9 cellular contexts compared by ENCODE assay signal in genomic region chr11:102318469-102318868, GRCh38. TPM values are rescaled to one million over a fixed set of nuclear protein-coding genes. Genes with fewer than 3 reads are reported as not detected.
DNase-seq lines count a peak whose midpoint lies in the region; ATAC-seq, FAIRE-seq and TF ChIP-seq lines count a peak whose summit lies in the region.
"Had no signal": no experiment of that assay in that cellular context is flagged by ENCODE, and none has a peak within 500 bp of the region (broad histone marks: within the 10 kb centered on the region; RNA-seq: fewer than 3 reads in every experiment).

No MANE protein-coding gene starts in this region.

- DNase-seq in MM.1S (peak; percentile 61), HTR-8/SVneo (ENCODE audit: insufficient read length, low spot score) (no peak), A673 (ENCODE audit: low spot score) (no peak), SW480 (ENCODE audit: low spot score) (no peak), NCI-H69 (lab: John Stamatoyannopoulos, UW) (no peak)
- peak; percentile 84 for DNase-seq in activated effector memory CD4-positive, alpha-beta T cell treated with anti-CD3 and anti-CD28 coated beads, Interleukin-2, amount 50 U/mL, for 16 hours
- DNase-seq in natural killer cell treated with Interleukin-12 subunit alpha and Interleukin-12 subunit beta and Interleukin-15 and Interleukin-18, amount 100 ng/mL, for 72 hours (ENCODE audit: low spot score) = no peak

- H3K4me2 ChIP-seq in MM.1S (ENCODE audit: low read depth, low read length) = peak overlapping the region; percentile 94

- no peaks in the 10 kb centered on the region for H3K9me2 ChIP-seq in MM.1S (replicated peaks; ENCODE audit: insufficient read depth, low read length)

- no peak overlapping the region for H2AFZ ChIP-seq in MM.1S (ENCODE audit: low read length)

- peak; percentile 9 to 25 for ATAC-seq in natural killer cell treated with Interleukin-12 subunit alpha and Interleukin-12 subunit beta and Interleukin-15 and Interleukin-18, amount 100 ng/mL, for 72 hours

- H3K27me3 Mint-ChIP-seq in natural killer cell treated with Interleukin-12 subunit alpha and Interleukin-12 subunit beta and Interleukin-15 and Interleukin-18, amount 100 ng/mL, for 72 hours = no peaks in the 10 kb centered on the region

- POLR2A ChIA-PET in A673 (lab: Charles Lee; ENCODE audit: low non-redundant PET) = no interaction called here

- no peaks in the 10 kb centered on the region for H3K27me3 ChIP-seq in MM.1S (replicated peaks; ENCODE audit: insufficient read depth, low read length)
- no peaks in the 10 kb centered on the region for H3K27me3 ChIP-seq in A673 (replicated peaks; ENCODE audit: insufficient read depth, low read depth, low read length, poor library complexity)

- H3K9me3 Mint-ChIP-seq in natural killer cell treated with Interleukin-12 subunit alpha and Interleukin-12 subunit beta and Interleukin-15 and Interleukin-18, amount 100 ng/mL, for 72 hours = peaks cover 3% of the 10 kb centered on the region

- CTCF ChIA-PET in A673 (lab: Charles Lee) = no interaction called here

- no TSS peak for BruUV-seq in A673 (replicated peaks; lab: Mats Ljungman, UMichigan)

- intact Hi-C loops in A673 (cut with micrococcal nuclease; ENCODE audit: unreplicated experiment) = no loop called here

- H3K4me1 Mint-ChIP-seq in natural killer cell treated with Interleukin-12 subunit alpha and Interleukin-12 subunit beta and Interleukin-15 and Interleukin-18, amount 100 ng/mL, for 72 hours (ENCODE audit: low read depth in 2 of 2) = peaks cover 54 to 67% of the 10 kb centered on the region in 2 donors

- H3K4me3 Mint-ChIP-seq in natural killer cell treated with Interleukin-12 subunit alpha and Interleukin-12 subunit beta and Interleukin-15 and Interleukin-18, amount 100 ng/mL, for 72 hours = peak overlapping the region; percentile 96

- no peak for FAIRE-seq in HTR-8/SVneo (lab: Jason Lieb, UNC)
- FAIRE-seq: islet of Langerhans had no signal

- H3K79me2 ChIP-seq in MM.1S (ENCODE audit: low read length) = peaks cover 58% of the 10 kb centered on the region

- peak overlapping the region; percentile 92 for H3K9ac ChIP-seq in MM.1S (ENCODE audit: low read length)

- H3K27ac Mint-ChIP-seq in natural killer cell treated with Interleukin-12 subunit alpha and Interleukin-12 subunit beta and Interleukin-15 and Interleukin-18, amount 100 ng/mL, for 72 hours = peak overlapping the region; percentile 86 to 93

- peak overlapping the region; percentile 86 for H3K4me3 ChIP-seq in GM12875 (ENCODE audit: low read depth, low read length)
- peak overlapping the region; percentile 78 for H3K4me3 ChIP-seq in MM.1S (ENCODE audit: low read length)
- H3K4me3 ChIP-seq in A673 (ENCODE audit: low read depth, low read length, poor library complexity, severe bottlenecking) = no peak overlapping the region

- H3K36me3 Mint-ChIP-seq in natural killer cell treated with Interleukin-12 subunit alpha and Interleukin-12 subunit beta and Interleukin-15 and Interleukin-18, amount 100 ng/mL, for 72 hours = peaks cover 32% of the 10 kb centered on the region

- peak overlapping the region; percentile 95 for H3K27ac ChIP-seq in MM.1S (ENCODE audit: low read length)
- no peak overlapping the region for H3K27ac ChIP-seq in A673 (ENCODE audit: low read depth, low read length, poor library complexity, severe bottlenecking)

- H3K4me1 ChIP-seq in MM.1S (ENCODE audit: low read length) = peaks cover 56% of the 10 kb centered on the region
- H3K4me1 ChIP-seq in A673 (ENCODE audit: insufficient read depth, low read length, poor library complexity, severe bottlenecking) = peaks cover 11% of the 10 kb centered on the region

- H3K36me3 ChIP-seq in MM.1S (replicated peaks; ENCODE audit: insufficient read depth, low read length) (no peaks in the 10 kb centered on the region; the same call in 1 of the 2 replicates), A673 (ENCODE audit: insufficient read depth, low read length, poor library complexity, severe bottlenecking) (no peaks in the 10 kb centered on the region)

- TF ChIP-seq CTCF in GM12875 (IDR thresholded peaks at IDR 0.05; ENCODE audit: borderline replicate concordance, insufficient read depth, low read depth, low read length) = no peak
- TF ChIP-seq CTCF in MM.1S (IDR thresholded peaks at IDR 0.05; ENCODE audit: low read length) = peak; percentile 36
- TF ChIP-seq CTCF in A673 (conservative IDR thresholded peaks at IDR 0.05; ENCODE audit: low read depth, low read length) = no peak

- peaks cover 28% of the 10 kb centered on the region for H3F3A ChIP-seq in MM.1S (ENCODE audit: insufficient read depth, low read length)

- no peaks in the 10 kb centered on the region for H3K9me3 ChIP-seq in MM.1S (replicated peaks; ENCODE audit: insufficient read depth, low read length)
- no peaks in the 10 kb centered on the region for H3K9me3 ChIP-seq in A673 (ENCODE audit: low read depth, low read length, poor library complexity, severe bottlenecking)

- no peaks in the 10 kb centered on the region for H4K20me1 ChIP-seq in MM.1S (ENCODE audit: insufficient read depth, low read length)

RNA-seq across cellular contexts. Expression of gene BIRC3, which starts 1.2 kb away (rescaled TPM):
- 10 to 100 TPM; 62.3 to 75.6 TPM for total RNA-seq in natural killer cell treated with Interleukin-12 subunit alpha and Interleukin-12 subunit beta and Interleukin-15 and Interleukin-18, amount 100 ng/mL, for 72 hours
- 2.5 and 2.8 TPM in 2 replicates for total RNA-seq in A673 (2021)

RNA-seq across cellular contexts. Expression of gene BIRC2, which starts 28.5 kb away (rescaled TPM):
- 10 to 100 TPM; 41.4 to 47.0 TPM for total RNA-seq in natural killer cell treated with Interleukin-12 subunit alpha and Interleukin-12 subunit beta and Interleukin-15 and Interleukin-18, amount 100 ng/mL, for 72 hours
- total RNA-seq in A673 (2021) = 32.0 and 36.3 TPM in 2 replicates

Comparison
In these comparisons a context has a peak if more than half of its experiments do, and no peak if none do; other contexts are left out.
1. DNase-seq: peak in MM.1S (single experiment) and activated effector memory CD4-positive, alpha-beta T cell treated with anti-CD3 and anti-CD28 coated beads, Interleukin-2, amount 50 U/mL, for 16 hours (single experiment); none in natural killer cell treated with Interleukin-12 subunit alpha and Interleukin-12 subunit beta and Interleukin-15 and Interleukin-18, amount 100 ng/mL, for 72 hours (single experiment), HTR-8/SVneo (single experiment), A673 (single experiment), SW480 (single experiment) and NCI-H69 (single experiment).
2. RNA of gene BIRC3, which starts 1.2 kb away (total RNA-seq): 62.3 to 75.6 TPM in natural killer cell treated with Interleukin-12 subunit alpha and Interleukin-12 subunit beta and Interleukin-15 and Interleukin-18, amount 100 ng/mL, for 72 hours; 2.5 to 2.8 TPM in A673; every median in the first group is over 10 times any median in the second.